Comparison of ENCODE assay signal across 10 cellular contexts in genomic region chr17:332558-333322, GRCh38. TPM values are rescaled to one million over a fixed set of nuclear protein-coding genes. Genes with fewer than 3 reads are reported as not detected.
DNase-seq lines count a peak whose midpoint lies in the region; ATAC-seq and TF ChIP-seq lines count a peak whose summit lies in the region.
"Had no signal": no experiment of that assay in that cellular context is flagged by ENCODE, and none has a peak within 500 bp of the region (broad histone marks: within the 10 kb centered on the region; RNA-seq: fewer than 3 reads in every experiment).

No MANE protein-coding gene starts in this region.

- H3K9me3 ChIP-seq in body of pancreas: no peaks in the 10 kb centered on the region

- H3K4me3 ChIP-seq in body of pancreas: no peak overlapping the region
- H3K4me3 ChIP-seq in rectal smooth muscle tissue (ENCODE audit: low read length): peak overlapping the region; percentile 40

- H3K27me3 ChIP-seq in body of pancreas (no peaks in the 10 kb centered on the region), rectal smooth muscle tissue (ENCODE audit: control insufficient read depth, insufficient read depth, low read length) (no peaks in the 10 kb centered on the region)

- H3K27ac ChIP-seq in body of pancreas (peak overlapping the region; percentile 55 to 98 (median 96)), rectal smooth muscle tissue (ENCODE audit: low read depth, low read length) (peak overlapping the region; percentile 62)

- H3K4me1 Mint-ChIP-seq in CD14-positive monocyte: peaks cover 41% of the 10 kb centered on the region
- peaks cover 27% of the 10 kb centered on the region for H3K4me1 Mint-ChIP-seq in stimulated activated effector memory CD8-positive, alpha-beta T cell treated with anti-CD3 and anti-CD28 coated beads, Interleukin-12 subunit alpha, Interleukin-12 subunit beta, amount 100 ng/mL, for 72 hours

- DNase-seq in CD14-positive monocyte (ENCODE audit: low spot score): peak; percentile 23
- peak; percentile 51 to 70 (median 60) for DNase-seq in body of pancreas
- peak; percentile 53 for DNase-seq in left cardiac atrium
- DNase-seq in activated T-cell treated with anti-CD3 and anti-CD28 coated beads, Interleukin-2, amount 50 U/mL, for 48 hours: no peak
- no peak for DNase-seq in HUDEP-2 (lab: John Stamatoyannopoulos, UW; ENCODE audit: unreplicated experiment in 76 of 76)
- no peak for DNase-seq in stimulated activated effector memory CD8-positive, alpha-beta T cell treated with anti-CD3 and anti-CD28 coated beads, Interleukin-12 subunit alpha, Interleukin-12 subunit beta, amount 100 ng/mL, for 72 hours (ENCODE audit: low spot score in 2 of 2)
- DNase-seq: NCI-H446, occipital lobe had no signal

- WGBS in body of pancreas, 2 donors: 59 to 68% methylated on average over 8 to 31 of the region's 34 CpGs

- H3K27ac Mint-ChIP-seq in CD14-positive monocyte: peak overlapping the region in 1 of 7 donors; percentile 73
- no peak overlapping the region for H3K27ac Mint-ChIP-seq in stimulated activated effector memory CD8-positive, alpha-beta T cell treated with anti-CD3 and anti-CD28 coated beads, Interleukin-12 subunit alpha, Interleukin-12 subunit beta, amount 100 ng/mL, for 72 hours

- H3K9me3 Mint-ChIP-seq in CD14-positive monocyte: peaks cover 0 to 8% (median 3%) of the 10 kb centered on the region in 7 donors
- no peaks in the 10 kb centered on the region for H3K9me3 Mint-ChIP-seq in stimulated activated effector memory CD8-positive, alpha-beta T cell treated with anti-CD3 and anti-CD28 coated beads, Interleukin-12 subunit alpha, Interleukin-12 subunit beta, amount 100 ng/mL, for 72 hours

- no peak for TF ChIP-seq POLR2A in body of pancreas (IDR thresholded peaks at IDR 0.05)

- no peak for TF ChIP-seq CTCF in CD14-positive monocyte (IDR thresholded peaks at IDR 0.05)
- TF ChIP-seq CTCF in body of pancreas (IDR thresholded peaks at IDR 0.05): no peak

- intact Hi-C loops in CD14-positive monocyte (cut with micrococcal nuclease): no loop called here
- intact Hi-C loops in body of pancreas (cut with DNase I): no loop called here
- intact Hi-C loops in left cardiac atrium (cut with DNase I): no loop called here

- H3K36me3 ChIP-seq in body of pancreas (replicated peaks in 1 of 2; ENCODE audit: insufficient read depth in 1 of 2, low read depth in 2 of 2) (no peaks in the 10 kb centered on the region), rectal smooth muscle tissue (ENCODE audit: control insufficient read depth, insufficient read depth, low read length) (no peaks in the 10 kb centered on the region)

- ATAC-seq in body of pancreas (peak; percentile 14), left cardiac atrium (peak; percentile 31 to 44), GM21737 (IDR thresholded peaks at IDR 0.05; ENCODE audit: unreplicated experiment) (no peak)
- no peak for ATAC-seq in stimulated activated effector memory CD8-positive, alpha-beta T cell treated with anti-CD3 and anti-CD28 coated beads, Interleukin-12 subunit alpha, Interleukin-12 subunit beta, amount 100 ng/mL, for 72 hours

- H3K9ac ChIP-seq in rectal smooth muscle tissue (ENCODE audit: low read length): no peak overlapping the region

- peaks cover 31 to 49% (median 47%) of the 10 kb centered on the region in 3 donors for H3K27me3 Mint-ChIP-seq in CD14-positive monocyte (ENCODE audit: low read depth in 3 of 3)

- H3K4me3 Mint-ChIP-seq in CD14-positive monocyte: peak overlapping the region in 1 of 2 donors; percentile 42
- no peak overlapping the region for H3K4me3 Mint-ChIP-seq in stimulated activated effector memory CD8-positive, alpha-beta T cell treated with anti-CD3 and anti-CD28 coated beads, Interleukin-12 subunit alpha, Interleukin-12 subunit beta, amount 100 ng/mL, for 72 hours

- H3K36me3 Mint-ChIP-seq in CD14-positive monocyte: peaks cover 2 to 10% of the 10 kb centered on the region in 2 donors
- no peaks in the 10 kb centered on the region for H3K36me3 Mint-ChIP-seq in stimulated activated effector memory CD8-positive, alpha-beta T cell treated with anti-CD3 and anti-CD28 coated beads, Interleukin-12 subunit alpha, Interleukin-12 subunit beta, amount 100 ng/mL, for 72 hours

- H3K4me1 ChIP-seq in body of pancreas: peaks cover 83% of the 10 kb centered on the region
- no peaks in the 10 kb centered on the region for H3K4me1 ChIP-seq in rectal smooth muscle tissue (ENCODE audit: control insufficient read depth, insufficient read depth, low read length)

RNA-seq across cellular contexts. Expression of gene RPH3AL, which starts 19.9 kb away (rescaled TPM):
- polyA plus RNA-seq in CD14-positive monocyte: 1 to 10 TPM in 1 of 2 donors, under 1 TPM in 1; 0.71 to 1.5 TPM
- total RNA-seq in body of pancreas: 10 to 100 TPM; 77.1 to 89.5 TPM
- total RNA-seq in left cardiac atrium: 10 to 100 TPM in 1 of 2 donors, 1 to 10 TPM in 1; 5.9 to 10.9 TPM

Comparison
In these comparisons a context has a peak if more than half of its experiments do, and no peak if none do; other contexts are left out.
1. DNase-seq: peak in CD14-positive monocyte (single experiment), body of pancreas (4 of 4) and left cardiac atrium (single experiment); none in activated T-cell treated with anti-CD3 and anti-CD28 coated beads, Interleukin-2, amount 50 U/mL, for 48 hours (0 of 2), HUDEP-2 (0 of 76) and stimulated activated effector memory CD8-positive, alpha-beta T cell treated with anti-CD3 and anti-CD28 coated beads, Interleukin-12 subunit alpha, Interleukin-12 subunit beta, amount 100 ng/mL, for 72 hours (0 of 2).
2. ATAC-seq: peak in body of pancreas (single experiment) and left cardiac atrium (2 of 2); none in GM21737 (single experiment) and stimulated activated effector memory CD8-positive, alpha-beta T cell treated with anti-CD3 and anti-CD28 coated beads, Interleukin-12 subunit alpha, Interleukin-12 subunit beta, amount 100 ng/mL, for 72 hours (single experiment).
3. RNA of gene RPH3AL, which starts 19.9 kb away (total RNA-seq): 77.1 to 89.5 TPM in body of pancreas; 5.9 to 10.9 TPM in left cardiac atrium; every median in the first group is over 4 times any median in the second.